ENCODE assay signal across 10 cellular contexts in the genomic region with DNA sequence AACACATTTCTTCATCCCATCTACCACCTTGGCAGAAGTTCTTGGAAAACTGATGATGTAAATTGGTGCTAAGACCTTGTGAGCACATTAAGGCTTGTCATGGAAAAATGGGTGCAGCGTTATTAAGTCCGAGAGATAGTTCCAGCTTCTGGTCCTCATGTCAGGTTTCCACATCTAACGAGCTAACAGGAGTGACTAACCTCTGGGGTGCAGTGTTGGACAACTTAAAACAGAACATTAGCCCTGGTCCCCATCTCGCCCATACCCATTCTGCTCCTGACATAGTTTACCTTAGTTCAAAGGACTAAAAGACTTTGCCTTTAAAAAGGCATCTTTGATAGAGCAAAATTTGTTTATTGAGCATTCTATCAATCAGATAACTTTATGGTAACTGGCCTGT.
DNase-seq lines count a peak whose midpoint lies in the region; TF ChIP-seq lines count a peak whose summit lies in the region.
"Had no signal": no experiment of that assay in that cellular context is flagged by ENCODE, and none has a peak within 500 bp of the region (broad histone marks: within the 10 kb centered on the region; RNA-seq: fewer than 3 reads in every experiment).

No MANE protein-coding gene starts in this region.

- DNase-seq in NCI-H1105 treated with DMSO at 0.1 percent for 48 hours (lab: John Stamatoyannopoulos, UW) (peak; percentile 10), NCI-H1105 (lab: John Stamatoyannopoulos, UW) (no peak), NB4 (ENCODE audit: low read depth) (peak; percentile 59), cardiac fibroblast (ENCODE audit: low read depth in 2 of 2) (peak; percentile 55 to 65), ureter (ENCODE audit: low spot score) (no peak), inferior parietal cortex (ENCODE audit: extremely low spot score) (no peak)
- DNase-seq in activated effector memory CD4-positive, alpha-beta T cell treated with anti-CD3 and anti-CD28 coated beads, Interleukin-2, amount 50 U/mL, for 16 hours: no peak

- peak; percentile 14 for TF ChIP-seq CTCF in NB4 (IDR thresholded peaks at IDR 0.05; ENCODE audit: low read depth, low read length)
- TF ChIP-seq CTCF in cardiac fibroblast (IDR thresholded peaks at IDR 0.05; ENCODE audit: low read depth, low read length): no peak
- peak; percentile 15 for TF ChIP-seq CTCF in parathyroid adenoma (IDR thresholded peaks at IDR 0.05)

- no peaks in the 10 kb centered on the region for H3K9me3 ChIP-seq in parathyroid adenoma (ENCODE audit: control insufficient read depth, low read length)
- H3K9me3 ChIP-seq: thyroid gland had no signal

- TF ChIP-seq POLR2A in NB4 (IDR thresholded peaks at IDR 0.05; ENCODE audit: extremely low read depth, insufficient read length): no peak

- H2AFZ ChIP-seq in parathyroid adenoma: no peak overlapping the region

- peaks cover 3% of the 10 kb centered on the region for H3K4me1 ChIP-seq in parathyroid adenoma
- H3K4me1 ChIP-seq: thyroid gland had no signal

- H3K27me3 ChIP-seq in parathyroid adenoma (ENCODE audit: control insufficient read depth, insufficient read depth, low read length): no peaks in the 10 kb centered on the region
- H3K27me3 ChIP-seq: thyroid gland had no signal

- no peaks in the 10 kb centered on the region for H3K79me2 ChIP-seq in parathyroid adenoma

- H3K36me3 ChIP-seq in parathyroid adenoma (ENCODE audit: control insufficient read depth, insufficient read depth, low read length): no peaks in the 10 kb centered on the region
- H3K36me3 ChIP-seq: thyroid gland had no signal

- H3K9ac ChIP-seq in parathyroid adenoma: no peak overlapping the region

- no peak overlapping the region for H3K4me2 ChIP-seq in parathyroid adenoma (ENCODE audit: low read length)

- H3K4me3 ChIP-seq in NB4 (ENCODE audit: low read depth, low read length) (no peak overlapping the region), cardiac fibroblast (replicated peaks in 1 of 2; ENCODE audit: low read depth in 2 of 2, low read length in 2 of 2) (no peak overlapping the region), parathyroid adenoma (ENCODE audit: low read depth, low read length) (no peak overlapping the region)
- H3K4me3 ChIP-seq: SK-N-MC, thyroid gland had no signal

- no peak overlapping the region for H3K27ac ChIP-seq in parathyroid adenoma
- H3K27ac ChIP-seq: SK-N-MC, thyroid gland had no signal

Comparison
In these comparisons a context has a peak if more than half of its experiments do, and no peak if none do; other contexts are left out.
1. DNase-seq: peak in NCI-H1105 treated with DMSO at 0.1 percent for 48 hours (single experiment), NB4 (single experiment) and cardiac fibroblast (2 of 2); none in NCI-H1105 (single experiment), ureter (single experiment), activated effector memory CD4-positive, alpha-beta T cell treated with anti-CD3 and anti-CD28 coated beads, Interleukin-2, amount 50 U/mL, for 16 hours (single experiment) and inferior parietal cortex (single experiment).